2 cellular contexts compared by ENCODE assay signal in the genomic region with DNA sequence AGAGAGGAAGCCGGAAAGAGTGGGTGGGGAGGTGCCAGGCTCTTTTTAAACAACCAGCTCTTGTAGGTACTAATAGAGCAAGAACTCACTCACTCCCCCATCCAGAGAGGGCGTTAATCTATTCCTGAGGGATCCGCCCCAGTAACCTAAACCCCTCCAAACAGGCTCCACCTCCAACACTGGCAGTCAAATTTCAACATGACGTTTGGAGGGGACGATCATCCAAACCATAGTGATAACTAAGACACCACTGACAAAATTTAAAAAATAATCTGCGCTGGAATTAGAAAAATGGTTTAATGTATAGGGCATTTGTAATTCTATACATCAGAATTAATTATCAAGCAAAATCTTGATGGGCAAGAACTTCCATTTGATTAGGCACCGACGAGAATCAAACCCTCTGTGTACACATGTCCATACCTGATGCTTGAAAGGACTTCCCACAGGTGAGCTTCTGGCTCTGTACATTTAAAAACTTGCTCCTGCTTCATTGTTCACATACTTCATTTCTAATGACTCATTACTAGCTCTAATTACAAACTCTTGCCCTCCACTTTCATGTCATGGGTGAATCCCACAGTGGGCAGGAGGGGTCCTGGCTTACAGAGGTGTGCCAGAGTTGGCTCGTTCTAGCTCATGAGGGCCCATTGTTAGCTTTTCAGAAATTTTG.
TF ChIP-seq lines count a peak whose summit lies in the region.

No MANE protein-coding gene starts in this region.

TF ChIP-seq in GM23338, 12 proteins besides CTCF, POLR2A, EP300 and RAD21 (continued from another document):
- no peak for TF ChIP-seq REST (IDR thresholded peaks at IDR 0.05; ENCODE audit: unreplicated experiment)
- TF ChIP-seq, protein P1, sequence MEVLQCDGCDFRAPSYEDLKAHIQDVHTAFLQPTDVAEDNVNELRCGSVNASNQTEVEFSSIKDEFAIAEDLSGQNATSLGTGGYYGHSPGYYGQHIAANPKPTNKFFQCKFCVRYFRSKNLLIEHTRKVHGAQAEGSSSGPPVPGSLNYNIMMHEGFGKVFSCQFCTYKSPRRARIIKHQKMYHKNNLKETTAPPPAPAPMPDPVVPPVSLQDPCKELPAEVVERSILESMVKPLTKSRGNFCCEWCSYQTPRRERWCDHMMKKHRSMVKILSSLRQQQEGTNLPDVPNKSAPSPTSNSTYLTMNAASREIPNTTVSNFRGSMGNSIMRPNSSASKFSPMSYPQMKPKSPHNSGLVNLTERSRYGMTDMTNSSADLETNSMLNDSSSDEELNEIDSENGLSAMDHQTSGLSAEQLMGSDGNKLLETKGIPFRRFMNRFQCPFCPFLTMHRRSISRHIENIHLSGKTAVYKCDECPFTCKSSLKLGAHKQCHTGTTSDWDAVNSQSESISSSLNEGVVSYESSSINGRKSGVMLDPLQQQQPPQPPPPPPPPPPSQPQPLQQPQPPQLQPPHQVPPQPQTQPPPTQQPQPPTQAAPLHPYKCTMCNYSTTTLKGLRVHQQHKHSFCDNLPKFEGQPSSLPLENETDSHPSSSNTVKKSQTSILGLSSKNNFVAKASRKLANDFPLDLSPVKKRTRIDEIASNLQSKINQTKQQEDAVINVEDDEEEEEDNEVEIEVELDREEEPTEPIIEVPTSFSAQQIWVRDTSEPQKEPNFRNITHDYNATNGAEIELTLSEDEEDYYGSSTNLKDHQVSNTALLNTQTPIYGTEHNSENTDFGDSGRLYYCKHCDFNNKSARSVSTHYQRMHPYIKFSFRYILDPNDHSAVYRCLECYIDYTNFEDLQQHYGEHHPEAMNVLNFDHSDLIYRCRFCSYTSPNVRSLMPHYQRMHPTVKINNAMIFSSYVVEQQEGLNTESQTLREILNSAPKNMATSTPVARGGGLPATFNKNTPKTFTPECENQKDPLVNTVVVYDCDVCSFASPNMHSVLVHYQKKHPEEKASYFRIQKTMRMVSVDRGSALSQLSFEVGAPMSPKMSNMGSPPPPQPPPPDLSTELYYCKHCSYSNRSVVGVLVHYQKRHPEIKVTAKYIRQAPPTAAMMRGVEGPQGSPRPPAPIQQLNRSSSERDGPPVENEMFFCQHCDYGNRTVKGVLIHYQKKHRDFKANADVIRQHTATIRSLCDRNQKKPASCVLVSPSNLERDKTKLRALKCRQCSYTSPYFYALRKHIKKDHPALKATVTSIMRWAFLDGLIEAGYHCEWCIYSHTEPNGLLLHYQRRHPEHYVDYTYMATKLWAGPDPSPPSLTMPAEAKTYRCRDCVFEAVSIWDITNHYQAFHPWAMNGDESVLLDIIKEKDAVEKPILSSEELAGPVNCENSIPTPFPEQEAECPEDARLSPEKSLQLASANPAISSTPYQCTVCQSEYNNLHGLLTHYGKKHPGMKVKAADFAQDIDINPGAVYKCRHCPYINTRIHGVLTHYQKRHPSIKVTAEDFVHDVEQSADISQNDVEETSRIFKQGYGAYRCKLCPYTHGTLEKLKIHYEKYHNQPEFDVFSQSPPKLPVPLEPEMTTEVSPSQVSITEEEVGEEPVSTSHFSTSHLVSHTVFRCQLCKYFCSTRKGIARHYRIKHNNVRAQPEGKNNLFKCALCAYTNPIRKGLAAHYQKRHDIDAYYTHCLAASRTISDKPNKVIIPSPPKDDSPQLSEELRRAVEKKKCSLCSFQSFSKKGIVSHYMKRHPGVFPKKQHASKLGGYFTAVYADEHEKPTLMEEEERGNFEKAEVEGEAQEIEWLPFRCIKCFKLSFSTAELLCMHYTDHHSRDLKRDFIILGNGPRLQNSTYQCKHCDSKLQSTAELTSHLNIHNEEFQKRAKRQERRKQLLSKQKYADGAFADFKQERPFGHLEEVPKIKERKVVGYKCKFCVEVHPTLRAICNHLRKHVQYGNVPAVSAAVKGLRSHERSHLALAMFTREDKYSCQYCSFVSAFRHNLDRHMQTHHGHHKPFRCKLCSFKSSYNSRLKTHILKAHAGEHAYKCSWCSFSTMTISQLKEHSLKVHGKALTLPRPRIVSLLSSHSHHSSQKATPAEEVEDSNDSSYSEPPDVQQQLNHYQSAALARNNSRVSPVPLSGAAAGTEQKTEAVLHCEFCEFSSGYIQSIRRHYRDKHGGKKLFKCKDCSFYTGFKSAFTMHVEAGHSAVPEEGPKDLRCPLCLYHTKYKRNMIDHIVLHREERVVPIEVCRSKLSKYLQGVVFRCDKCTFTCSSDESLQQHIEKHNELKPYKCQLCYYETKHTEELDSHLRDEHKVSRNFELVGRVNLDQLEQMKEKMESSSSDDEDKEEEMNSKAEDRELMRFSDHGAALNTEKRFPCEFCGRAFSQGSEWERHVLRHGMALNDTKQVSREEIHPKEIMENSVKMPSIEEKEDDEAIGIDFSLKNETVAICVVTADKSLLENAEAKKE (CRISPR knock-in tag; IDR thresholded peaks at IDR 0.05), result no peak

TF ChIP-seq in WTC11, 78 proteins besides CTCF, POLR2A, EP300 and RAD21 (continued from another document):
- TF ChIP-seq, protein P2, sequence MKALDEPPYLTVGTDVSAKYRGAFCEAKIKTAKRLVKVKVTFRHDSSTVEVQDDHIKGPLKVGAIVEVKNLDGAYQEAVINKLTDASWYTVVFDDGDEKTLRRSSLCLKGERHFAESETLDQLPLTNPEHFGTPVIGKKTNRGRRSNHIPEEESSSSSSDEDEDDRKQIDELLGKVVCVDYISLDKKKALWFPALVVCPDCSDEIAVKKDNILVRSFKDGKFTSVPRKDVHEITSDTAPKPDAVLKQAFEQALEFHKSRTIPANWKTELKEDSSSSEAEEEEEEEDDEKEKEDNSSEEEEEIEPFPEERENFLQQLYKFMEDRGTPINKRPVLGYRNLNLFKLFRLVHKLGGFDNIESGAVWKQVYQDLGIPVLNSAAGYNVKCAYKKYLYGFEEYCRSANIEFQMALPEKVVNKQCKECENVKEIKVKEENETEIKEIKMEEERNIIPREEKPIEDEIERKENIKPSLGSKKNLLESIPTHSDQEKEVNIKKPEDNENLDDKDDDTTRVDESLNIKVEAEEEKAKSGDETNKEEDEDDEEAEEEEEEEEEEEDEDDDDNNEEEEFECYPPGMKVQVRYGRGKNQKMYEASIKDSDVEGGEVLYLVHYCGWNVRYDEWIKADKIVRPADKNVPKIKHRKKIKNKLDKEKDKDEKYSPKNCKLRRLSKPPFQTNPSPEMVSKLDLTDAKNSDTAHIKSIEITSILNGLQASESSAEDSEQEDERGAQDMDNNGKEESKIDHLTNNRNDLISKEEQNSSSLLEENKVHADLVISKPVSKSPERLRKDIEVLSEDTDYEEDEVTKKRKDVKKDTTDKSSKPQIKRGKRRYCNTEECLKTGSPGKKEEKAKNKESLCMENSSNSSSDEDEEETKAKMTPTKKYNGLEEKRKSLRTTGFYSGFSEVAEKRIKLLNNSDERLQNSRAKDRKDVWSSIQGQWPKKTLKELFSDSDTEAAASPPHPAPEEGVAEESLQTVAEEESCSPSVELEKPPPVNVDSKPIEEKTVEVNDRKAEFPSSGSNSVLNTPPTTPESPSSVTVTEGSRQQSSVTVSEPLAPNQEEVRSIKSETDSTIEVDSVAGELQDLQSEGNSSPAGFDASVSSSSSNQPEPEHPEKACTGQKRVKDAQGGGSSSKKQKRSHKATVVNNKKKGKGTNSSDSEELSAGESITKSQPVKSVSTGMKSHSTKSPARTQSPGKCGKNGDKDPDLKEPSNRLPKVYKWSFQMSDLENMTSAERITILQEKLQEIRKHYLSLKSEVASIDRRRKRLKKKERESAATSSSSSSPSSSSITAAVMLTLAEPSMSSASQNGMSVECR (CRISPR knock-in tag; IDR thresholded peaks at IDR 0.05; ENCODE audit: borderline replicate concordance), result no peak
- no peak for TF ChIP-seq PREB (CRISPR knock-in tag; IDR thresholded peaks at IDR 0.05; ENCODE audit: borderline replicate concordance)
- no peak for TF ChIP-seq SMAD4 (CRISPR knock-in tag; IDR thresholded peaks at IDR 0.05)
- TF ChIP-seq ESRRA (CRISPR knock-in tag; IDR thresholded peaks at IDR 0.05; ENCODE audit: borderline replicate concordance), result no peak
- TF ChIP-seq PRRX2 (CRISPR knock-in tag; IDR thresholded peaks at IDR 0.05), result no peak
- no peak for TF ChIP-seq TEAD1 (CRISPR knock-in tag; IDR thresholded peaks at IDR 0.05)
- TF ChIP-seq, protein P3, sequence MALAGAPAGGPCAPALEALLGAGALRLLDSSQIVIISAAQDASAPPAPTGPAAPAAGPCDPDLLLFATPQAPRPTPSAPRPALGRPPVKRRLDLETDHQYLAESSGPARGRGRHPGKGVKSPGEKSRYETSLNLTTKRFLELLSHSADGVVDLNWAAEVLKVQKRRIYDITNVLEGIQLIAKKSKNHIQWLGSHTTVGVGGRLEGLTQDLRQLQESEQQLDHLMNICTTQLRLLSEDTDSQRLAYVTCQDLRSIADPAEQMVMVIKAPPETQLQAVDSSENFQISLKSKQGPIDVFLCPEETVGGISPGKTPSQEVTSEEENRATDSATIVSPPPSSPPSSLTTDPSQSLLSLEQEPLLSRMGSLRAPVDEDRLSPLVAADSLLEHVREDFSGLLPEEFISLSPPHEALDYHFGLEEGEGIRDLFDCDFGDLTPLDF (CRISPR knock-in tag; IDR thresholded peaks at IDR 0.05), result no peak
- no peak for TF ChIP-seq AFF4 (CRISPR knock-in tag; IDR thresholded peaks at IDR 0.05; ENCODE audit: borderline replicate concordance)
- TF ChIP-seq JUN (CRISPR knock-in tag; IDR thresholded peaks at IDR 0.05), result no peak
- no peak for TF ChIP-seq SP1 (CRISPR knock-in tag; conservative IDR thresholded peaks at IDR 0.05)
- TF ChIP-seq JAZF1 (CRISPR knock-in tag; IDR thresholded peaks at IDR 0.05), result no peak
- TF ChIP-seq MAX (CRISPR knock-in tag; IDR thresholded peaks at IDR 0.05), result no peak
- TF ChIP-seq, protein P4, sequence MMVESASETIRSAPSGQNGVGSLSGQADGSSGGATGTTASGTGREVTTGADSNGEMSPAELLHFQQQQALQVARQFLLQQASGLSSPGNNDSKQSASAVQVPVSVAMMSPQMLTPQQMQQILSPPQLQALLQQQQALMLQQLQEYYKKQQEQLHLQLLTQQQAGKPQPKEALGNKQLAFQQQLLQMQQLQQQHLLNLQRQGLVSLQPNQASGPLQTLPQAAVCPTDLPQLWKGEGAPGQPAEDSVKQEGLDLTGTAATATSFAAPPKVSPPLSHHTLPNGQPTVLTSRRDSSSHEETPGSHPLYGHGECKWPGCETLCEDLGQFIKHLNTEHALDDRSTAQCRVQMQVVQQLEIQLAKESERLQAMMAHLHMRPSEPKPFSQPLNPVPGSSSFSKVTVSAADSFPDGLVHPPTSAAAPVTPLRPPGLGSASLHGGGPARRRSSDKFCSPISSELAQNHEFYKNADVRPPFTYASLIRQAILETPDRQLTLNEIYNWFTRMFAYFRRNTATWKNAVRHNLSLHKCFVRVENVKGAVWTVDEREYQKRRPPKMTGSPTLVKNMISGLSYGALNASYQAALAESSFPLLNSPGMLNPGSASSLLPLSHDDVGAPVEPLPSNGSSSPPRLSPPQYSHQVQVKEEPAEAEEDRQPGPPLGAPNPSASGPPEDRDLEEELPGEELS (CRISPR knock-in tag; IDR thresholded peaks at IDR 0.05), result no peak
